ENCODE assay signal across 10 cellular contexts in the genomic region with DNA sequence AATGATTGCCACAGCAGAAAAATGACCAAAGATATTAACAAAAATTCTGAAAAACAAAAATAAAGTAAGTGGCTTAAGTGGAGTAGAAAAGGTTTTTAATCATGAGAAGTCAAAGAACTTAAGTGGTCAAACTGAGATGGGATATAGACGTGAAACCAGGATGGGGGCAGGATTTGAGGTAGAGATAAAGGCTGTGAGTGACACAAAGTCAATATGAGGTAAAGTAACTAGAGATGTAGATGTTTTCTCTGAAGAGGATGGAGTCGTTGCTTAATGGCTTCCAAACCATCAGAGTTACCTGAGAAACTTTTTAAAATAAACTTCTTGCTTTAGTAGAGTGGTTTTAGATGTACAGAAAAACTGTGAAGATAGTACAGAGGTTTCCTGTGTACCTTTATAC.
"Had no signal": no experiment of that assay in that cellular context is flagged by ENCODE, and none has a peak within 500 bp of the region (broad histone marks: within the 10 kb centered on the region; RNA-seq: fewer than 3 reads in every experiment).

No MANE protein-coding gene starts in this region.

- DNase-seq: activated CD4-positive, CD25-positive, alpha-beta regulatory T cell treated with anti-CD3 and anti-CD28 coated beads, Interleukin-2, amount 50 U/mL, for 72 hours; activated gamma-delta T cell; erythroblast; naive B cell; nucleus accumbens; SK-N-SH; T-cell; tibial artery had no signal

- ATAC-seq: left lobe of liver had no signal

- H3K4me3 ChIP-seq: tibial artery had no signal

- H3K27me3 ChIP-seq: tibial artery had no signal

- H3K27ac ChIP-seq: tibial artery had no signal

- H3K9me3 ChIP-seq: SK-N-SH had no signal

- H3K27me3 Mint-ChIP-seq: naive B cell, T-cell had no signal

- H3K9me3 Mint-ChIP-seq: stimulated activated effector memory CD8-positive, alpha-beta T cell treated with anti-CD3 and anti-CD28 coated beads, Interleukin-12 subunit alpha, Interleukin-12 subunit beta, amount 100 ng/mL, for 72 hours had no signal

- H3K36me3 ChIP-seq: tibial artery had no signal
